In the genomic region with DNA sequence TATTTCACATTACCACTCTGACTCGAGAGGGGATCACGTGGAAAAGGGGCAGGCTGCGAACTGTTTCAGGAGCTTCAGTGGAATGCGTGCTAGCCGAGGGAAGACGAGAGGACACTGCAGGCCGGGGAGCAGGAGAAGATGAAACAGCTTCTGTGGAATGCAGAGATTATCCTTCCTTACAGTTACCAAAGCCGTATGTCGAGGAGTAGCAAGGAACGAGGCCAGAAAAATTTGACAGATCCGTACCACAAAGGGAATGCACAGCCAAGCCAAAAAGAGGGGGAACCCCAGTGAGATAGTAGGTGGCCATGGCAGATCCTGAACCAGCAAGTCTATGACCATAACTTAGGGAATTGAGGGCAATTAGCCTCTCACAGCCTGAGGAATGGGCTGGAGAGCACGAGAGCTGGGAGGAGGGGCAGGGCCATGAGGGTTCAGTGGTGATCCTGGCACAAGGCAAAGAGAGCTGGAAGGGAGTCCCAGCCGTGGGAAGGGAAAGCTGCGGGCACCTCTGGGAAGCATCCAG, we compare ENCODE assay signal across 15 cellular contexts. TPM values are rescaled to one million over a fixed set of nuclear protein-coding genes. Genes with fewer than 3 reads are reported as not detected.
DNase-seq lines count a peak whose midpoint lies in the region; ATAC-seq and TF ChIP-seq lines count a peak whose summit lies in the region.
"Had no signal": no experiment of that assay in that cellular context is flagged by ENCODE, and none has a peak within 500 bp of the region (broad histone marks: within the 10 kb centered on the region; RNA-seq: fewer than 3 reads in every experiment).

No MANE protein-coding gene starts in this region.

- no peaks in the 10 kb centered on the region for H3K9me2 ChIP-seq in SK-N-SH

- POLR2A ChIA-PET in SK-N-SH (lab: Yijun Ruan, JAX): no interaction called here

- TF ChIP-seq POLR2A in esophagus muscularis mucosa (IDR thresholded peaks at IDR 0.05; ENCODE audit: low read depth): no peak

- 83% methylated on average over 14 of the region's 14 CpGs for WGBS in SK-N-SH (ENCODE audit: low lambda C conversion rate)
- 51% methylated on average over 14 of the region's 14 CpGs for WGBS in esophagus muscularis mucosa

- H4K20me1 ChIP-seq in SK-N-SH (ENCODE audit: insufficient read depth): peaks cover 25% of the 10 kb centered on the region; the same call in 1 of the 2 replicates

- H3K27ac ChIP-seq in SK-N-SH (ENCODE audit: low read depth in 2 of 2, low read length in 1 of 2) (no peak overlapping the region), esophagus muscularis mucosa (replicated peaks in 1 of 4) (peak overlapping the region; percentile 99), tibial artery (peak overlapping the region; percentile 96 to 99)
- H3K27ac ChIP-seq: 22Rv1, neutrophil had no signal

- H3K9ac ChIP-seq in SK-N-SH: no peak overlapping the region

- CTCF ChIA-PET in SK-N-SH (lab: Yijun Ruan, JAX): interaction anchor here (1.0 to 1.4 kb wide), 3 partner anchors 63 to 109 kb away, joined by 3 read pairs; no protein-coding TSS in a partner anchor

- DNase-seq in SK-N-SH (no peak), esophagus muscularis mucosa (ENCODE audit: extremely low spot score) (no peak), mesenteric fat pad (ENCODE audit: low spot score) (peak; percentile 60), tibial artery (no peak), NCI-H1092 treated with DMSO at 0.1 percent for 48 hours (lab: John Stamatoyannopoulos, UW) (no peak)
- DNase-seq: caudate nucleus, DND-41, NCI-H2029, OCI-M1, T-helper 9 cell had no signal

- TF ChIP-seq CTCF in SK-N-SH (IDR thresholded peaks at IDR 0.05): no peak
- no peak for TF ChIP-seq CTCF in esophagus muscularis mucosa (IDR thresholded peaks at IDR 0.05)
- no peak for TF ChIP-seq CTCF in tibial artery (IDR thresholded peaks at IDR 0.05)

- H3K4me3 ChIP-seq in SK-N-SH (ENCODE audit: low read depth in 2 of 2, low read length in 1 of 2) (no peak overlapping the region), esophagus muscularis mucosa (peak overlapping the region in 2 of 4 donors; percentile 7 to 18), tibial artery (peak overlapping the region; percentile 20 to 30)

- H3F3A ChIP-seq in SK-N-SH (replicated peaks; ENCODE audit: insufficient read depth): peaks cover 8% of the 10 kb centered on the region

- peaks cover 99% of the 10 kb centered on the region for H3K79me2 ChIP-seq in SK-N-SH (ENCODE audit: insufficient read depth)

- intact Hi-C loops in esophagus muscularis mucosa (cut with DNase I): loop anchor here (5.0 kb wide), 2 partner anchors 34 to 54 kb away; no protein-coding TSS in a partner anchor
- intact Hi-C loops in tibial artery (cut with DNase I; ENCODE audit: low total_unique reads): loop anchor here (10.0 kb wide), 1 partner anchor 77 kb away; no protein-coding TSS in a partner anchor

- no peaks in the 10 kb centered on the region for H3K9me3 ChIP-seq in SK-N-SH
- H3K9me3 ChIP-seq in esophagus muscularis mucosa: no peaks in the 10 kb centered on the region
- H3K9me3 ChIP-seq in tibial artery: no peaks in the 10 kb centered on the region
- H3K9me3 ChIP-seq: neutrophil had no signal

- no peak overlapping the region for H3K4me2 ChIP-seq in SK-N-SH

- ATAC-seq in SK-N-SH treated with all-trans-retinoic acid at 6 μM for 48 hours: peak; percentile 77
- ATAC-seq in HG02852 (IDR thresholded peaks at IDR 0.05; ENCODE audit: unreplicated experiment): no peak
- ATAC-seq in GM21529 (IDR thresholded peaks at IDR 0.05; ENCODE audit: unreplicated experiment): no peak

- H3K4me1 ChIP-seq in SK-N-SH (ENCODE audit: control insufficient read depth in 1 of 2, insufficient read depth in 2 of 2, low read depth in 1 of 2, low read length in 1 of 2) (peaks cover 29 to 34% of the 10 kb centered on the region in 2 experiments; a peak in 3 of 4 replicates), esophagus muscularis mucosa (peaks cover 65 to 89% (median 84%) of the 10 kb centered on the region in 4 donors), tibial artery (peaks cover 9 to 85% (median 59%) of the 10 kb centered on the region in 4 donors)

- TF ChIP-seq EP300 in SK-N-SH (IDR thresholded peaks at IDR 0.05; ENCODE audit: borderline replicate concordance in 1 of 2, low read depth in 1 of 2, low read length in 1 of 2) (no peak), esophagus muscularis mucosa (IDR thresholded peaks at IDR 0.05) (no peak)

- peaks cover under 1 to 8% of the 10 kb centered on the region in 2 experiments for H3K36me3 ChIP-seq in SK-N-SH (replicated peaks in 1 of 2; ENCODE audit: control insufficient read depth in 1 of 2, insufficient read depth in 2 of 2, low read length in 1 of 2)
- peaks cover 0 to 8% (median 0%) of the 10 kb centered on the region in 4 donors for H3K36me3 ChIP-seq in esophagus muscularis mucosa
- peaks cover 0 to 4% (median 0%) of the 10 kb centered on the region in 3 donors for H3K36me3 ChIP-seq in tibial artery
- H3K36me3 ChIP-seq: neutrophil had no signal

- H2AFZ ChIP-seq in SK-N-SH (ENCODE audit: low read depth): no peak overlapping the region

- TF ChIP-seq RAD21 in SK-N-SH (IDR thresholded peaks at IDR 0.05; ENCODE audit: low read length): no peak

- no peaks in the 10 kb centered on the region for H3K27me3 ChIP-seq in SK-N-SH (ENCODE audit: insufficient read depth)
- H3K27me3 ChIP-seq in esophagus muscularis mucosa: peaks cover 0 to under 1% (median 0%) of the 10 kb centered on the region in 4 donors
- no peaks in the 10 kb centered on the region for H3K27me3 ChIP-seq in tibial artery

TF ChIP-seq in SK-N-SH treated with all-trans-retinoic acid at 6 μM for 48 hours, 23 proteins besides CTCF, POLR2A, EP300 and RAD21:
- TF ChIP-seq, protein P1, sequence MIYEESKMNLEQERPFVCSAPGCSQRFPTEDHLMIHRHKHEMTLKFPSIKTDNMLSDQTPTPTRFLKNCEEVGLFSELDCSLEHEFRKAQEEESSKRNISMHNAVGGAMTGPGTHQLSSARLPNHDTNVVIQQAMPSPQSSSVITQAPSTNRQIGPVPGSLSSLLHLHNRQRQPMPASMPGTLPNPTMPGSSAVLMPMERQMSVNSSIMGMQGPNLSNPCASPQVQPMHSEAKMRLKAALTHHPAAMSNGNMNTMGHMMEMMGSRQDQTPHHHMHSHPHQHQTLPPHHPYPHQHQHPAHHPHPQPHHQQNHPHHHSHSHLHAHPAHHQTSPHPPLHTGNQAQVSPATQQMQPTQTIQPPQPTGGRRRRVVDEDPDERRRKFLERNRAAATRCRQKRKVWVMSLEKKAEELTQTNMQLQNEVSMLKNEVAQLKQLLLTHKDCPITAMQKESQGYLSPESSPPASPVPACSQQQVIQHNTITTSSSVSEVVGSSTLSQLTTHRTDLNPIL (CRISPR knock-in tag; IDR thresholded peaks at IDR 0.05; ENCODE audit: low read depth): no peak
- TF ChIP-seq GLIS3 (CRISPR knock-in tag; IDR thresholded peaks at IDR 0.05) (no peak), CSDC2 (CRISPR knock-in tag; IDR thresholded peaks at IDR 0.05) (no peak), ZFP30 (CRISPR knock-in tag; IDR thresholded peaks at IDR 0.05) (no peak), ZFP3 (CRISPR knock-in tag; IDR thresholded peaks at IDR 0.05) (no peak)

TF ChIP-seq in SK-N-SH, 30 proteins besides CTCF, POLR2A, EP300 and RAD21:
- TF ChIP-seq TCF12 (IDR thresholded peaks at IDR 0.05) (no peak), NFIC (IDR thresholded peaks at IDR 0.05; ENCODE audit: borderline replicate concordance) (no peak), MXI1 (IDR thresholded peaks at IDR 0.05; ENCODE audit: low read depth, low read length) (no peak), YY1 (IDR thresholded peaks at IDR 0.05; ENCODE audit: low read depth) (no peak), FOXJ3 (CRISPR knock-in tag; IDR thresholded peaks at IDR 0.05) (no peak), GABPA (IDR thresholded peaks at IDR 0.05; ENCODE audit: low read depth) (no peak), TAF1 (IDR thresholded peaks at IDR 0.05; ENCODE audit: borderline replicate concordance, low read depth, low read length) (no peak)
- TF ChIP-seq, protein P2, sequence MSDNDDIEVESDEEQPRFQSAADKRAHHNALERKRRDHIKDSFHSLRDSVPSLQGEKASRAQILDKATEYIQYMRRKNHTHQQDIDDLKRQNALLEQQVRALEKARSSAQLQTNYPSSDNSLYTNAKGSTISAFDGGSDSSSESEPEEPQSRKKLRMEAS (IDR thresholded peaks at IDR 0.05; ENCODE audit: low read depth): no peak
TF ChIP-seq in SK-N-SH: peak in this region for 0.

RNA-seq across cellular contexts. Expression of a gene that starts 5.3 kb away (rescaled TPM):
- 28.2 and 30.3 TPM in 2 replicates for polyA plus RNA-seq in SK-N-SH (2012; rRNA removed)
- 28.1 and 32.5 TPM in 2 replicates for polyA plus RNA-seq in SK-N-SH (2012; cell fraction: cytosol; rRNA removed)
- 48.2 and 61.1 TPM in 2 replicates for polyA plus RNA-seq in SK-N-SH (2012; cell fraction: nucleus; rRNA removed)
- 100 to 1,000 TPM; 328 to 578 (median 405) TPM for total RNA-seq in esophagus muscularis mucosa
- total RNA-seq in mesenteric fat pad: 1,996 TPM

RNA-seq across cellular contexts. Expression of a gene that starts 5.4 kb away (rescaled TPM):
- 61.1 and 137 TPM in 2 replicates for polyA plus RNA-seq in SK-N-SH (2012; rRNA removed)
- polyA plus RNA-seq in SK-N-SH (2012; cell fraction: cytosol; rRNA removed): 42.5 and 60.6 TPM in 2 replicates
- polyA plus RNA-seq in SK-N-SH (2012; cell fraction: nucleus; rRNA removed): 103 and 166 TPM in 2 replicates
- total RNA-seq in esophagus muscularis mucosa (100 to 1,000 TPM; 419 to 931 (median 555) TPM), mesenteric fat pad (1,333 TPM)

Comparison
In these comparisons a context has a peak if more than half of its experiments do, and no peak if none do; other contexts are left out.
1. H3K27ac ChIP-seq: peak in esophagus muscularis mucosa (4 of 4) and tibial artery (2 of 2); none in SK-N-SH (0 of 2).
2. H3K4me3 ChIP-seq: peak in tibial artery (2 of 2); none in SK-N-SH (0 of 2).